Comparison of ENCODE assay signal across 1 cellular context in the genomic region with DNA sequence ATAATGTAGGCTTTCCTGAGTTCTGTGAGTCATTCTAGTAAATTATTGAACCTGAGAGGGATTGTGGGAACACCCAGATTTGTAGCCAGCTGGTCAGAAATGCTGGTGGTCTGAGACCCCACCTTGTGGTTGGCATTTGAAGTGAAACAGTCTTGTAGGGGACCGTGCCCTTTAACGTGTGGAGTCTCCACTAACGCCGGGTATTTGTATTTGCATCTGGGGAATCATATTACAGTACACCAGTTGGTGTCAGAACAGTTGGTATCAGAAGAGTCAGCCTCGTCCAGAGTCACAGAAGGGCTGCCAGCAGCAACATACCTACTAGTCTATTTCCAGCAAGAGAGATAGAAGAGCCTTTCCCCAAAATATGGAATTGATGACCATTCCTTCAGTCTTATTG.
TF ChIP-seq lines count a peak whose summit lies in the region.

No MANE protein-coding gene starts in this region.

TF ChIP-seq in HepG2, 621 proteins besides CTCF, POLR2A, EP300 and RAD21 (continued from another document):
- TF ChIP-seq ARID5B (CRISPR knock-in tag; IDR thresholded peaks at IDR 0.05) (no peak), GATAD2A (CRISPR knock-in tag; IDR thresholded peaks at IDR 0.05) (peak; percentile 33), CHD4 (IDR thresholded peaks at IDR 0.05; ENCODE audit: borderline replicate concordance, low read length) (0 out of 2 replicates have a peak, but pooled peaks have one; percentile 37), TEAD3 (CRISPR knock-in tag; optimal IDR thresholded peaks at IDR 0.05; ENCODE audit: borderline replicate concordance) (peak; percentile 92)
